In genomic region chr11:113796663-113797259, GRCh38 we compare ENCODE assay signal across 8 cellular contexts. TPM values are rescaled to one million over a fixed set of nuclear protein-coding genes. Genes with fewer than 3 reads are reported as not detected.
A peak's percentile ranks its signal among the peaks of the same experiment; 100 is the strongest.
DNase-seq lines count a peak whose midpoint lies in the region; ATAC-seq, FAIRE-seq and TF ChIP-seq lines count a peak whose summit lies in the region.

No MANE protein-coding gene starts in this region.

- H2AK5ac ChIP-seq in mesendoderm (ENCODE audit: low read length): no peak overlapping the region

- no peaks in the 10 kb centered on the region for H3K79me1 ChIP-seq in mesendoderm (ENCODE audit: low read length)

- H3K4me1 ChIP-seq in CD4-positive, CD25-positive, alpha-beta regulatory T cell (ENCODE audit: control insufficient read depth, insufficient read depth, low read length, poor library complexity, severe bottlenecking): no peaks in the 10 kb centered on the region
- no peaks in the 10 kb centered on the region for H3K4me1 ChIP-seq in mesendoderm (ENCODE audit: control insufficient read depth, low read depth, low read length)

- intact Hi-C loops in dorsolateral prefrontal cortex (cut with DNase I): loop anchor here in 1 of 2 donors (5.0 kb wide), 1 partner anchor 489 kb away; no protein-coding TSS in a partner anchor

- no peak overlapping the region for H2BK15ac ChIP-seq in mesendoderm (replicated peaks; ENCODE audit: low read depth)

- no peaks in the 10 kb centered on the region for H3K27me3 Mint-ChIP-seq in CD4-positive, CD25-positive, alpha-beta regulatory T cell

- no peaks in the 10 kb centered on the region for H3K79me2 ChIP-seq in mesendoderm (ENCODE audit: control insufficient read depth, insufficient read depth, low read length)

- no peak overlapping the region for H3K23ac ChIP-seq in mesendoderm (ENCODE audit: low read length)

- H3K4me1 Mint-ChIP-seq in CD4-positive, CD25-positive, alpha-beta regulatory T cell: no peaks in the 10 kb centered on the region

- H3K4ac ChIP-seq in mesendoderm (ENCODE audit: low read depth, low read length): no peak overlapping the region

- H3K4me3 ChIP-seq in CD4-positive, CD25-positive, alpha-beta regulatory T cell (ENCODE audit: low read depth, low read length): no peak overlapping the region
- H3K4me3 ChIP-seq in dorsolateral prefrontal cortex (no peak overlapping the region), mesendoderm (ENCODE audit: low read length) (no peak overlapping the region)

- peaks cover 11% of the 10 kb centered on the region for H3K36me3 ChIP-seq in CD4-positive, CD25-positive, alpha-beta regulatory T cell (ENCODE audit: control insufficient read depth, insufficient read depth, low read length)
- peaks cover 3% of the 10 kb centered on the region for H3K36me3 ChIP-seq in mesendoderm (ENCODE audit: control insufficient read depth, insufficient read depth, low read length)

- H3K27ac Mint-ChIP-seq in CD4-positive, CD25-positive, alpha-beta regulatory T cell: no peak overlapping the region

- no peak for FAIRE-seq in HTR-8/SVneo (lab: Jason Lieb, UNC)

- no peak overlapping the region for H4K8ac ChIP-seq in mesendoderm (ENCODE audit: low read depth, low read length)

- H3K27ac ChIP-seq in CD4-positive, CD25-positive, alpha-beta regulatory T cell (ENCODE audit: insufficient read depth, low read length, poor library complexity, severe bottlenecking): no peak overlapping the region
- H3K27ac ChIP-seq in dorsolateral prefrontal cortex (peak overlapping the region in 8 of 59 donors; percentile 9 to 48 (median 34)), mesendoderm (ENCODE audit: low read depth, low read length) (no peak overlapping the region)

- H4K5ac ChIP-seq in mesendoderm (ENCODE audit: low read length): no peak overlapping the region

- no peaks in the 10 kb centered on the region for H3K9me3 ChIP-seq in CD4-positive, CD25-positive, alpha-beta regulatory T cell (ENCODE audit: control insufficient read depth in 2 of 2, low read length in 2 of 2)

- no peak overlapping the region for H3K4me3 Mint-ChIP-seq in CD4-positive, CD25-positive, alpha-beta regulatory T cell

- no peak overlapping the region for H3K4me2 ChIP-seq in mesendoderm (ENCODE audit: low read length)

- TF ChIP-seq CTCF in dorsolateral prefrontal cortex (IDR thresholded peaks at IDR 0.05 in 54 of 56, conservative IDR thresholded peaks at IDR 0.05 in 2 of 56; ENCODE audit: low read depth in 1 of 56, partially characterized antibody in 56 of 56): peak; percentile 48 to 81 (median 72)

- no peak overlapping the region for H3K18ac ChIP-seq in mesendoderm (ENCODE audit: low read length)

- H3K56ac ChIP-seq in mesendoderm (ENCODE audit: low read length): no peak overlapping the region

- no peaks in the 10 kb centered on the region for H3K27me3 ChIP-seq in CD4-positive, CD25-positive, alpha-beta regulatory T cell (ENCODE audit: control insufficient read depth, insufficient read depth, low read length)
- H3K27me3 ChIP-seq in dorsolateral prefrontal cortex: no peaks in the 10 kb centered on the region
- H3K27me3 ChIP-seq in mesendoderm (ENCODE audit: insufficient read depth, low read length, poor library complexity): no peaks in the 10 kb centered on the region

- no peak overlapping the region for H2BK120ac ChIP-seq in mesendoderm (ENCODE audit: low read depth, low read length)

- ATAC-seq in CD4-positive, CD25-positive, alpha-beta regulatory T cell (ENCODE audit: low read depth in 2 of 2): peak; percentile 55 to 56
- ATAC-seq in GM18511 (IDR thresholded peaks at IDR 0.05; ENCODE audit: unreplicated experiment) (peak; percentile 82), GM18861 (IDR thresholded peaks at IDR 0.05; ENCODE audit: unreplicated experiment) (no peak), HG03565 (IDR thresholded peaks at IDR 0.05; ENCODE audit: unreplicated experiment) (no peak)

- peaks cover 17% of the 10 kb centered on the region for H3K36me3 Mint-ChIP-seq in CD4-positive, CD25-positive, alpha-beta regulatory T cell

- peak in 2 of 3 donors; percentile 32 to 49 for DNase-seq in CD4-positive, CD25-positive, alpha-beta regulatory T cell
- peak; percentile 56 for DNase-seq in HTR-8/SVneo (ENCODE audit: insufficient read length, low spot score)
- DNase-seq in OCI-M1 (lab: John Stamatoyannopoulos, UW): peak; percentile 79
- DNase-seq in dorsolateral prefrontal cortex: peak in 2 of 10 donors; percentile 33 to 52
- DNase-seq in mesendoderm: peak; percentile 53

- H2BK5ac ChIP-seq in mesendoderm (ENCODE audit: low read length): no peak overlapping the region

- no peaks in the 10 kb centered on the region for H3K9me3 Mint-ChIP-seq in CD4-positive, CD25-positive, alpha-beta regulatory T cell

- no CpG with 5 or more reads among the region's 3 CpGs for WGBS in mesendoderm (ENCODE audit: extremely low coverage, insufficient coverage, low lambda C conversion rate)

- H3K9ac ChIP-seq in mesendoderm (ENCODE audit: low read length): no peak overlapping the region

RNA-seq across cellular contexts. Expression of gene CLDN25, which starts 17.2 kb away (rescaled TPM):
- total RNA-seq in CD4-positive, CD25-positive, alpha-beta regulatory T cell: not detected
- not detected for polyA plus RNA-seq in CD4-positive, CD25-positive, alpha-beta regulatory T cell
- not detected for total RNA-seq in dorsolateral prefrontal cortex
- polyA plus RNA-seq in mesendoderm (2013, experiment 1 of 2): not detected
- polyA plus RNA-seq in mesendoderm (2013, experiment 2 of 2): not detected

RNA-seq across cellular contexts. Expression of gene ZW10, which starts 23.3 kb away (rescaled TPM):
- total RNA-seq in CD4-positive, CD25-positive, alpha-beta regulatory T cell: 7.7 TPM
- 10 to 100 TPM; 15.6 to 19.6 (median 16.8) TPM for polyA plus RNA-seq in CD4-positive, CD25-positive, alpha-beta regulatory T cell
- total RNA-seq in dorsolateral prefrontal cortex: 10 to 100 TPM in 118 of 120 experiments, 1 to 10 TPM in 2; 8.4 to 21.0 (median 13.8) TPM
- 18.1 TPM for polyA plus RNA-seq in mesendoderm (2013, experiment 1 of 2)
- polyA plus RNA-seq in mesendoderm (2013, experiment 2 of 2): 17.9 TPM

Comparison
In these comparisons a context has a peak if more than half of its experiments do, and no peak if none do; other contexts are left out.
1. ATAC-seq: peak in CD4-positive, CD25-positive, alpha-beta regulatory T cell (2 of 2) and GM18511 (single experiment); none in GM18861 (single experiment) and HG03565 (single experiment).